In the genomic region with DNA sequence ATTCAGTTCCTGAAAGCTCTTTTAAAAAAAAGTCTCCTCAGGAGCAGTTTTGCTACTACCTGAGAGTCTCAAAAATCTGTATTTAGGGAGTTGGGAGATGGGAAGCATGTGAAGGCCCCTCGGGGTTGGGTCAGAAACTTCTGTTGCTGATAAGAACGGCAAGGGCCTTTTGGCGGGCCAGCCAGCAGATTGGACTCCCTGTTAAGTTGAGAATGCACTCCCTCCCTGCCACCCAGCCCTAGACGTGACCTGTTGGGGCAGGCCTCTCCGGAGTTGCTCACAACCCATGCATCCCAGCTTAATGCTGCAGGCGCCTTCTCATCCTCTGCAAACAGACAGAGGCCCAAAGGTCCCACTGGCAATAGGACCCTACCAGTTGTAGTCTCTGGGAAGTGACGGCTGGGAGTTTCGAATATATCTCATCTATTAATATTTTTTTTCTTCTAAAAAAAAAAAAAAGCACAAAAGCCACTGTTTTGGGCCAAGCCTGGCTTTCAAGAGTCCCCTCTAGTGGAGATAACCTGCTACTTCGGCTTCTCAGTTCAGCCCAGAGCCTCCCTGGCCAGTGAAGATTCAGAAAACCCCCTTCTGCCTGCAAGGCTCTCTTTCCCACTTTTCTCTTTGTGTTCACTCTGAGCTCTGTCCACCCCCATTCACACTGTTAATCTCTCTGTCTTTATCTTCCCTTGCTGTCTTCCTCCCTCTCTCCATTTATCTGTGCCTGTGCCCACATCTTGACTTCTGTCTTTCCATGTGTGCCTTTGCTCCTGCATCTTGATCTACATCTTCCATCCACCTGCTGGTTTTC, we compare ENCODE assay signal across 1 cellular context.
TF ChIP-seq lines count a peak whose summit lies in the region.

No MANE protein-coding gene starts in this region.

TF ChIP-seq in IMR-90, 13 proteins besides CTCF, POLR2A, EP300 and RAD21:
- TF ChIP-seq SMC3 (IDR thresholded peaks at IDR 0.05; ENCODE audit: low read depth, low read length) (peak; percentile 82), BHLHE40 (IDR thresholded peaks at IDR 0.05; ENCODE audit: low read depth, low read length) (no peak), CHD1 (IDR thresholded peaks at IDR 0.05; ENCODE audit: low read depth, low read length) (no peak)
